Comparison of ENCODE assay signal across 8 cellular contexts in genomic region chr17:30905742-30906100, GRCh38. TPM values are rescaled to one million over a fixed set of nuclear protein-coding genes. Genes with fewer than 3 reads are reported as not detected.
DNase-seq lines count a peak whose midpoint lies in the region; ATAC-seq and TF ChIP-seq lines count a peak whose summit lies in the region.

No MANE protein-coding gene starts in this region.

- peak overlapping the region; percentile 78 for H3K27ac Mint-ChIP-seq in GM23338
- H3K27ac Mint-ChIP-seq in effector memory CD8-positive, alpha-beta T cell = peak overlapping the region; percentile 96 to 97

- peaks cover 7% of the 10 kb centered on the region; the same call in 2 of the 3 replicates for H3K36me3 Mint-ChIP-seq in GM23338 (ENCODE audit: low read depth)
- H3K36me3 Mint-ChIP-seq in effector memory CD8-positive, alpha-beta T cell (ENCODE audit: insufficient read depth) = peaks cover 14% of the 10 kb centered on the region

- CTCF ChIA-PET in RWPE1 (lab: Yijun Ruan, JAX) = no interaction called here

- H3K4me2 ChIP-seq in DND-41 (ENCODE audit: insufficient read depth, low read length) (peak overlapping the region; percentile 80), GM23338 (peak overlapping the region; percentile 96)

- H3K4me1 ChIP-seq in DND-41 (ENCODE audit: insufficient read depth, low read length) = peaks cover 33% of the 10 kb centered on the region
- H3K4me1 ChIP-seq in GM23338 (ENCODE audit: insufficient read depth) = peaks cover 3% of the 10 kb centered on the region; the same call in 1 of the 2 replicates
- peaks cover 0 to 4% of the 10 kb centered on the region in 2 donors for H3K4me1 ChIP-seq in mucosa of rectum (ENCODE audit: control insufficient read depth in 2 of 2, insufficient read depth in 2 of 2, low read length in 2 of 2)

- H3K27me3 ChIP-seq in DND-41 (ENCODE audit: insufficient read depth, low read length, poor library complexity) (no peaks in the 10 kb centered on the region), GM23338 (ENCODE audit: insufficient read depth) (no peaks in the 10 kb centered on the region), mucosa of rectum (ENCODE audit: control insufficient read depth in 2 of 2, insufficient read depth in 2 of 2, low read length in 2 of 2) (no peaks in the 10 kb centered on the region)

- H3K36me3 ChIP-seq in DND-41 (ENCODE audit: insufficient read depth, low read length) (peaks cover 17% of the 10 kb centered on the region), GM23338 (ENCODE audit: insufficient read depth) (no peaks in the 10 kb centered on the region), mucosa of rectum (ENCODE audit: control insufficient read depth in 2 of 2, insufficient read depth in 2 of 2, low read length in 2 of 2) (peaks cover 0 to 10% of the 10 kb centered on the region in 2 donors)

- peak overlapping the region; percentile 84 for H3K9ac ChIP-seq in DND-41 (ENCODE audit: low read depth, low read length)
- H3K9ac ChIP-seq in mucosa of rectum (ENCODE audit: low read depth in 1 of 2, low read length in 2 of 2) = peak overlapping the region; percentile 86 to 91

- H3K27ac ChIP-seq in DND-41 (ENCODE audit: low read length) = peak overlapping the region; percentile 80
- peak overlapping the region; percentile 51; the same call in 1 of the 2 replicates for H3K27ac ChIP-seq in GM23338 (ENCODE audit: low read depth)
- H3K27ac ChIP-seq in RWPE1 = peak overlapping the region; percentile 86
- H3K27ac ChIP-seq in mucosa of rectum (ENCODE audit: low read depth in 2 of 2, low read length in 2 of 2) = peak overlapping the region; percentile 82 to 89

- TF ChIP-seq CTCF in DND-41 (IDR thresholded peaks at IDR 0.05; ENCODE audit: borderline replicate concordance, extremely low read depth, low read length, poor library complexity, severe bottlenecking) = no peak
- TF ChIP-seq CTCF in GM23338 (conservative IDR thresholded peaks at IDR 0.05; ENCODE audit: low read depth in 2 of 2) = no peak
- no peak for TF ChIP-seq CTCF in RWPE1 (conservative IDR thresholded peaks at IDR 0.05; ENCODE audit: low read depth)

- DNase-seq in DND-41 (no peak), GM23338 (ENCODE audit: low spot score) (peak; percentile 39), RWPE1 (ENCODE audit: low spot score) (peak; percentile 16), islet precursor cell (no peak)
- no peak for DNase-seq in effector memory CD8-positive, alpha-beta T cell
- no peak for DNase-seq in NK-92 treated with Interleukin-12 subunit alpha and Interleukin-12 subunit beta, amount 100 ng/mL, for 24 hours (lab: John Stamatoyannopoulos, UW)

- H3K27me3 Mint-ChIP-seq in GM23338 (ENCODE audit: insufficient read depth, low read depth, poor library complexity) = peaks cover 2% of the 10 kb centered on the region
- no peaks in the 10 kb centered on the region for H3K27me3 Mint-ChIP-seq in effector memory CD8-positive, alpha-beta T cell

- H2AFZ ChIP-seq in DND-41 (ENCODE audit: low read depth, low read length) = peak overlapping the region; percentile 99
- peak overlapping the region; percentile 93 for H2AFZ ChIP-seq in GM23338

- no peaks in the 10 kb centered on the region for H4K20me1 ChIP-seq in DND-41 (ENCODE audit: insufficient read depth, low read length)
- no peaks in the 10 kb centered on the region for H4K20me1 ChIP-seq in GM23338 (replicated peaks; ENCODE audit: insufficient read depth)

- H3K4me3 ChIP-seq in DND-41 (ENCODE audit: low read depth in 1 of 2, low read length in 2 of 2) = peak overlapping the region; percentile 68 to 77
- peak overlapping the region; percentile 95 for H3K4me3 ChIP-seq in GM23338
- H3K4me3 ChIP-seq in mucosa of rectum (ENCODE audit: low read length in 2 of 2) = peak overlapping the region; percentile 83 to 92

- H3K9me3 ChIP-seq in DND-41 (ENCODE audit: insufficient read depth, low read length, severe bottlenecking) (no peaks in the 10 kb centered on the region), mucosa of rectum (ENCODE audit: control insufficient read depth in 2 of 2, low read length in 2 of 2) (no peaks in the 10 kb centered on the region)

- H3K9me2 ChIP-seq in GM23338 (ENCODE audit: insufficient read depth) = no peaks in the 10 kb centered on the region

- H3K4me1 Mint-ChIP-seq in GM23338 = peaks cover 5% of the 10 kb centered on the region; the same call in 2 of the 3 replicates
- H3K4me1 Mint-ChIP-seq in effector memory CD8-positive, alpha-beta T cell (ENCODE audit: low read depth in 2 of 2) = peaks cover 17 to 39% of the 10 kb centered on the region in 2 donors

- H3K4me3 Mint-ChIP-seq in GM23338 = peak overlapping the region; percentile 89
- peak overlapping the region; percentile 90 to 91 for H3K4me3 Mint-ChIP-seq in effector memory CD8-positive, alpha-beta T cell

- ATAC-seq in DND-41 (ENCODE audit: insufficient read depth, low read depth) (peak; percentile 17), GM23338 (peak; percentile 48), GM19452 (IDR thresholded peaks at IDR 0.05; ENCODE audit: unreplicated experiment) (no peak)
- ATAC-seq in effector memory CD8-positive, alpha-beta T cell (replicated peaks) = peak; percentile 30

- H3F3A ChIP-seq in GM23338 (replicated peaks; ENCODE audit: low read depth) = no peaks in the 10 kb centered on the region; the same call in 1 of the 2 replicates

- peaks cover 43% of the 10 kb centered on the region for H3K79me2 ChIP-seq in DND-41 (ENCODE audit: insufficient read depth, low read length)
- peaks cover 20% of the 10 kb centered on the region for H3K79me2 ChIP-seq in GM23338 (replicated peaks; ENCODE audit: insufficient read depth)

- POLR2A ChIA-PET in RWPE1 (lab: Yijun Ruan, JAX; ENCODE audit: low non-redundant PET) = no interaction called here

- H3K9me3 Mint-ChIP-seq in GM23338 = no peaks in the 10 kb centered on the region
- H3K9me3 Mint-ChIP-seq in effector memory CD8-positive, alpha-beta T cell = no peaks in the 10 kb centered on the region

TF ChIP-seq in GM23338, 12 proteins besides CTCF, POLR2A, EP300 and RAD21 (continues in another document):
- TF ChIP-seq REST (IDR thresholded peaks at IDR 0.05; ENCODE audit: unreplicated experiment) = no peak
- no peak for TF ChIP-seq JUNB (IDR thresholded peaks at IDR 0.05; ENCODE audit: unreplicated experiment)

RNA-seq across cellular contexts. Expression of gene TEFM, which starts 0.3 kb away (rescaled TPM):
- 10.9 and 15.9 TPM in 2 replicates for total RNA-seq in GM23338 (2014; rRNA removed; shearing (Covaris generic))
- polyA plus RNA-seq in GM23338 (2016; fragmentation: Nextera tagmentation; extraction: Ambion mirVana) = 29.4 and 33.3 TPM in 2 replicates

RNA-seq across cellular contexts. Expression of gene ADAP2, which starts 16.0 kb away (rescaled TPM):
- total RNA-seq in GM23338 (2014; rRNA removed; shearing (Covaris generic)) = 0.94 and 2.9 TPM in 2 replicates
- 0.80 and 0.94 TPM in 2 replicates for polyA plus RNA-seq in GM23338 (2016; fragmentation: Nextera tagmentation; extraction: Ambion mirVana)

Comparison
In these comparisons a context has a peak if more than half of its experiments do, and no peak if none do; other contexts are left out.
1. DNase-seq: peak in GM23338 (single experiment) and RWPE1 (single experiment); none in DND-41 (single experiment), effector memory CD8-positive, alpha-beta T cell (0 of 3), islet precursor cell (single experiment) and NK-92 treated with Interleukin-12 subunit alpha and Interleukin-12 subunit beta, amount 100 ng/mL, for 24 hours (single experiment).
2. Peak in every context shown above with its lines, with median percentiles within 50 percentile points of each other: H3K27ac ChIP-seq and H3K4me3 ChIP-seq.